ENCODE assay signal across 9 cellular contexts in the genomic region with DNA sequence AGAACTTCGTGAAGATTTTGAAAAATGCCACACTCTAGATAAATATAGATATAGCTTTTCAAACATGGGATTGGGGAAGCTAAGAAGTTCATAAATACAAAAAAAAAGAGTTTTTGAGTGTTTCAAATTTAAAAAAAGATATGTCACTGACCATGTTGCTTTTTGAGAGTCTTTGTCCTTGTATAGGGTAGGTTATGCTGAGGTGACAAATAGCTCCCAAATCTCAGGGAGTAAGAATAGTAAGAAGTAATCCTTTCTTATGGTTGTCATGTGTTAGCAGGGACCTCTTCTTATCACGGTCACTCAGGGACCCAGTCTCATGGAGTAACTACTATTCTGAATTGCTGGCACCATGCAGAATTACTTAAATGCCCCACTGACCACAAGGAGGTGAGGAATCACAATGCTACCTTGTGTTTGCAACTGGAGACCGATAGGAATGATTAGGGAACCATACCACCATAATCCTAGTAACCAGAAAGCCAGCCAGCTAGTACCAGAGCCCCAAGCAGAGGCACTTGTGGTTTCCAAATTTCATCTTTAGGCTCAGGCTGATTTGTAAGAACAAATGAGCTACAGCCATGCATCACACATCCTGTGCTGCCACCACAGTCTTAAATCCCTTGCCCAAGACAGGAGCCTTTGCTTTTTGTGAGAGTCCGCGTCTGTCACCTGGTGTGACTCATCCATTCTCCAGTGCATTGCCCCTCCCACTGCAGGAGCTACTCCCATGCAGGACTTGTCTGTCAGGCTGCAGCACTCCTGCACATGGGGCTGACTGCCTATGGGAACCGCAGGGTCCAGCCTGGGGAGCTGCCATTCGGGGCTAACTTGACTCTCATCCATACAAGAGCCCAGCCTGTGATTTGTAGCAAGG. TPM values are rescaled to one million over a fixed set of nuclear protein-coding genes. Genes with fewer than 3 reads are reported as not detected.
A peak's percentile ranks its signal among the peaks of the same experiment; 100 is the strongest.
DNase-seq lines count a peak whose midpoint lies in the region; ATAC-seq and TF ChIP-seq lines count a peak whose summit lies in the region.
"Had no signal": no experiment of that assay in that cellular context is flagged by ENCODE, and none has a peak within 500 bp of the region (broad histone marks: within the 10 kb centered on the region; RNA-seq: fewer than 3 reads in every experiment).

No MANE protein-coding gene starts in this region.

- no peaks in the 10 kb centered on the region for H3K79me2 ChIP-seq in mesendoderm (ENCODE audit: control insufficient read depth, insufficient read depth, low read length)

- POLR2A ChIA-PET in HEK293T (lab: Yijun Ruan, JAX): no interaction called here

- DNase-seq in Jurkat, Clone E6-1 (ENCODE audit: low read depth, low spot score): peak; percentile 44
- peak; percentile 33 for DNase-seq in activated T-helper 2 cell treated with anti-CD3 and anti-CD28 coated beads, Interferon-gamma antibody, Interleukin-2, Interleukin-4, amounts not matched to agents 10 μg/mL and 5 μg/mL and 100 μg/mL, durations not matched to agents 14 hours and 24 hours and 36 hours (ENCODE audit: low spot score)
- DNase-seq in mesendoderm (peak; percentile 99), T1000 (lab: John Stamatoyannopoulos, UW) (no peak), HEK293T (ENCODE audit: extremely low spot score) (no peak)

- no peak overlapping the region for H3K27ac Mint-ChIP-seq in activated T-helper 2 cell treated with anti-CD3 and anti-CD28 coated beads, Interferon-gamma antibody, Interleukin-2, Interleukin-4, amounts not matched to agents 10 μg/mL and 5 μg/mL and 100 μg/mL, durations not matched to agents 14 hours and 24 hours and 36 hours

- H3K4me2 ChIP-seq in mesendoderm (ENCODE audit: low read length): no peak overlapping the region

- no CpG with 5 or more reads among the region's 7 CpGs for WGBS in mesendoderm (ENCODE audit: extremely low coverage, insufficient coverage, low lambda C conversion rate)

- peak overlapping the region; percentile 35 for H3K9ac ChIP-seq in mesendoderm (ENCODE audit: low read length)

- H3K36me3 ChIP-seq in mesendoderm (ENCODE audit: control insufficient read depth, insufficient read depth, low read length): no peaks in the 10 kb centered on the region

- intact Hi-C loops in activated T-helper 2 cell treated with anti-CD3 and anti-CD28 coated beads, Interferon-gamma antibody, Interleukin-2, Interleukin-4, amounts not matched to agents 10 μg/mL and 5 μg/mL and 100 μg/mL, durations not matched to agents 14 hours and 24 hours and 36 hours (cut with micrococcal nuclease): loop anchor here (1.0 to 10.0 kb wide), 2 partner anchors 69 to 242 kb away; no protein-coding TSS in a partner anchor

- H2AK5ac ChIP-seq in mesendoderm (ENCODE audit: low read length): no peak overlapping the region

- peak overlapping the region; percentile 89 for H3K18ac ChIP-seq in mesendoderm (ENCODE audit: low read length)

- no peaks in the 10 kb centered on the region for H3K36me3 Mint-ChIP-seq in activated T-helper 2 cell treated with anti-CD3 and anti-CD28 coated beads, Interferon-gamma antibody, Interleukin-2, Interleukin-4, amounts not matched to agents 10 μg/mL and 5 μg/mL and 100 μg/mL, durations not matched to agents 14 hours and 24 hours and 36 hours (ENCODE audit: low read depth)

- H2BK15ac ChIP-seq in mesendoderm (replicated peaks; ENCODE audit: low read depth): peak overlapping the region; percentile 75

- CTCF ChIA-PET in HEK293T (lab: Yijun Ruan, JAX): interaction anchor here (0.8 kb wide), 1 partner anchor 78 kb away, joined by 3 read pairs; no protein-coding TSS in a partner anchor

- no peak overlapping the region for H3K4me3 ChIP-seq in Jurkat, Clone E6-1 (ENCODE audit: low read length)
- no peak overlapping the region for H3K4me3 ChIP-seq in mesendoderm (ENCODE audit: low read length)

- peak overlapping the region; percentile 80 for H3K56ac ChIP-seq in mesendoderm (ENCODE audit: low read length)

- no peaks in the 10 kb centered on the region for H3K79me1 ChIP-seq in mesendoderm (ENCODE audit: low read length)

- no peaks in the 10 kb centered on the region for H3K27me3 ChIP-seq in mesendoderm (ENCODE audit: insufficient read depth, low read length, poor library complexity)

- H3K4me3 Mint-ChIP-seq in activated T-helper 2 cell treated with anti-CD3 and anti-CD28 coated beads, Interferon-gamma antibody, Interleukin-2, Interleukin-4, amounts not matched to agents 10 μg/mL and 5 μg/mL and 100 μg/mL, durations not matched to agents 14 hours and 24 hours and 36 hours (ENCODE audit: low read depth): no peak overlapping the region

- no peaks in the 10 kb centered on the region for H3K9me3 Mint-ChIP-seq in activated T-helper 2 cell treated with anti-CD3 and anti-CD28 coated beads, Interferon-gamma antibody, Interleukin-2, Interleukin-4, amounts not matched to agents 10 μg/mL and 5 μg/mL and 100 μg/mL, durations not matched to agents 14 hours and 24 hours and 36 hours

- H4K8ac ChIP-seq in mesendoderm (ENCODE audit: low read depth, low read length): no peak overlapping the region

- no peak overlapping the region for H2BK120ac ChIP-seq in mesendoderm (ENCODE audit: low read depth, low read length)

- peaks cover 5% of the 10 kb centered on the region for H3K4me1 ChIP-seq in mesendoderm (ENCODE audit: control insufficient read depth, low read depth, low read length)

- H3K23ac ChIP-seq in mesendoderm (ENCODE audit: low read length): no peak overlapping the region

- peak overlapping the region; percentile 79 for H2BK5ac ChIP-seq in mesendoderm (ENCODE audit: low read length)

- peak overlapping the region; percentile 74 for H4K5ac ChIP-seq in mesendoderm (ENCODE audit: low read length)

- H3K27me3 Mint-ChIP-seq in activated T-helper 2 cell treated with anti-CD3 and anti-CD28 coated beads, Interferon-gamma antibody, Interleukin-2, Interleukin-4, amounts not matched to agents 10 μg/mL and 5 μg/mL and 100 μg/mL, durations not matched to agents 14 hours and 24 hours and 36 hours (ENCODE audit: low read depth): peaks cover 15% of the 10 kb centered on the region

- ATAC-seq in GM18511 (IDR thresholded peaks at IDR 0.05; ENCODE audit: unreplicated experiment) (peak; percentile 62), GM21526 (IDR thresholded peaks at IDR 0.05; ENCODE audit: low FRiP score, unreplicated experiment) (no peak), HG03457 (IDR thresholded peaks at IDR 0.05; ENCODE audit: unreplicated experiment) (no peak)

- H3K27ac ChIP-seq in mesendoderm (ENCODE audit: low read depth, low read length): peak overlapping the region; percentile 76
- H3K27ac ChIP-seq: HL-60 had no signal

- peak overlapping the region; percentile 27 for H3K4ac ChIP-seq in mesendoderm (ENCODE audit: low read depth, low read length)

- H3K4me1 Mint-ChIP-seq in activated T-helper 2 cell treated with anti-CD3 and anti-CD28 coated beads, Interferon-gamma antibody, Interleukin-2, Interleukin-4, amounts not matched to agents 10 μg/mL and 5 μg/mL and 100 μg/mL, durations not matched to agents 14 hours and 24 hours and 36 hours (ENCODE audit: low read depth): peaks cover 5% of the 10 kb centered on the region

TF ChIP-seq in HEK293T, 16 proteins besides CTCF, POLR2A, EP300 and RAD21:
- TF ChIP-seq FOXA1 (IDR thresholded peaks at IDR 0.05) (no peak), NFRKB (IDR thresholded peaks at IDR 0.05) (no peak), FOXM1 (IDR thresholded peaks at IDR 0.05; ENCODE audit: borderline replicate concordance) (no peak), ARNT (IDR thresholded peaks at IDR 0.05) (no peak), L3MBTL2 (conservative IDR thresholded peaks at IDR 0.05) (no peak), SUZ12 (IDR thresholded peaks at IDR 0.05) (no peak), ZNF384 (IDR thresholded peaks at IDR 0.05) (no peak), TARDBP (IDR thresholded peaks at IDR 0.05) (no peak), ELF4 (IDR thresholded peaks at IDR 0.05) (no peak), LEF1 (IDR thresholded peaks at IDR 0.05; ENCODE audit: borderline replicate concordance) (no peak), SP1 (IDR thresholded peaks at IDR 0.05) (no peak), CTBP1 (IDR thresholded peaks at IDR 0.05; ENCODE audit: borderline replicate concordance) (no peak), BHLHE40 (IDR thresholded peaks at IDR 0.05; ENCODE audit: borderline replicate concordance) (no peak), PKNOX1 (IDR thresholded peaks at IDR 0.05) (no peak), HDGF (IDR thresholded peaks at IDR 0.05; ENCODE audit: borderline replicate concordance) (no peak), FOXK2 (IDR thresholded peaks at IDR 0.05) (no peak)
TF ChIP-seq in HEK293T: peak in this region for 0.

RNA-seq across cellular contexts. Expression of gene ADGRF4, which starts 42.4 kb away (rescaled TPM):
- polyA plus RNA-seq in Jurkat, Clone E6-1 (2012; ENCODE audit: insufficient read depth, insufficient read length): not detected
- total RNA-seq in activated T-helper 2 cell treated with anti-CD3 and anti-CD28 coated beads, Interferon-gamma antibody, Interleukin-2, Interleukin-4, amounts not matched to agents 10 μg/mL and 5 μg/mL and 100 μg/mL, durations not matched to agents 14 hours and 24 hours and 36 hours: not detected in 2 replicates
- polyA plus RNA-seq in mesendoderm (2013, experiment 1 of 2): 0.25 TPM
- polyA plus RNA-seq in mesendoderm (2013, experiment 2 of 2): 0.22 TPM

Comparison
In these comparisons a context has a peak if more than half of its experiments do, and no peak if none do; other contexts are left out.
1. DNase-seq: peak in Jurkat, Clone E6-1 (single experiment), activated T-helper 2 cell treated with anti-CD3 and anti-CD28 coated beads, Interferon-gamma antibody, Interleukin-2, Interleukin-4, amounts not matched to agents 10 μg/mL and 5 μg/mL and 100 μg/mL, durations not matched to agents 14 hours and 24 hours and 36 hours (single experiment) and mesendoderm (single experiment); none in T1000 (single experiment) and HEK293T (single experiment).